8 cellular contexts compared by ENCODE assay signal in genomic region chr14:91241848-91242247, GRCh38. TPM values are rescaled to one million over a fixed set of nuclear protein-coding genes. Genes with fewer than 3 reads are reported as not detected.
DNase-seq lines count a peak whose midpoint lies in the region; ATAC-seq and TF ChIP-seq lines count a peak whose summit lies in the region.

No MANE protein-coding gene starts in this region.

- H3K4me3 ChIP-seq in neutrophil (ENCODE audit: low read depth in 1 of 2, low read length in 1 of 2) (peak overlapping the region; percentile 2 to 11), psoas muscle (no peak overlapping the region), mesendoderm (ENCODE audit: low read length) (no peak overlapping the region)

- H3K36me3 ChIP-seq in neutrophil (no peaks in the 10 kb centered on the region), psoas muscle (ENCODE audit: insufficient read depth in 1 of 2, low read depth in 1 of 2) (no peaks in the 10 kb centered on the region), mesendoderm (ENCODE audit: control insufficient read depth, insufficient read depth, low read length) (no peaks in the 10 kb centered on the region)

- H3K4me1 ChIP-seq in neutrophil (ENCODE audit: control insufficient read depth in 1 of 2, insufficient read depth in 1 of 2, low read depth in 1 of 2, low read length in 1 of 2) (peaks cover 51 to 56% of the 10 kb centered on the region in 2 experiments), psoas muscle (no peaks in the 10 kb centered on the region), mesendoderm (ENCODE audit: control insufficient read depth, low read depth, low read length) (no peaks in the 10 kb centered on the region)

- H2BK15ac ChIP-seq in mesendoderm (replicated peaks; ENCODE audit: low read depth), result no peak overlapping the region

- no peak overlapping the region for H3K9ac ChIP-seq in mesendoderm (ENCODE audit: low read length)

- no peaks in the 10 kb centered on the region for H3K79me1 ChIP-seq in mesendoderm (ENCODE audit: low read length)

- intact Hi-C loops in psoas muscle (cut with DNase I), result no loop called here

- H3K27ac ChIP-seq in neutrophil (peak overlapping the region; percentile 73), caudate nucleus (ENCODE audit: low read depth, low read length) (no peak overlapping the region), psoas muscle (no peak overlapping the region), mesendoderm (ENCODE audit: low read depth, low read length) (no peak overlapping the region)

- no peak overlapping the region for H3K18ac ChIP-seq in mesendoderm (ENCODE audit: low read length)

- no peak overlapping the region for H2AK5ac ChIP-seq in mesendoderm (ENCODE audit: low read length)

- H3K27me3 ChIP-seq in neutrophil, result no peaks in the 10 kb centered on the region
- H3K27me3 ChIP-seq in psoas muscle (ENCODE audit: insufficient read depth in 3 of 3, low read length in 2 of 3), result no peaks in the 10 kb centered on the region
- H3K27me3 ChIP-seq in mesendoderm (ENCODE audit: insufficient read depth, low read length, poor library complexity), result no peaks in the 10 kb centered on the region

- TF ChIP-seq CTCF in neutrophil (IDR thresholded peaks at IDR 0.05) (no peak), psoas muscle (IDR thresholded peaks at IDR 0.05) (no peak)

- H3K9me3 ChIP-seq in neutrophil (no peaks in the 10 kb centered on the region), psoas muscle (no peaks in the 10 kb centered on the region)

- H3K4me2 ChIP-seq in mesendoderm (ENCODE audit: low read length), result no peak overlapping the region

- 70 to 80% (median 72%) methylated on average over 8 of the region's 8 CpGs for WGBS in psoas muscle, 3 donors
- no CpG with 5 or more reads among the region's 8 CpGs for WGBS in mesendoderm (ENCODE audit: extremely low coverage, insufficient coverage, low lambda C conversion rate)

- H2BK5ac ChIP-seq in mesendoderm (ENCODE audit: low read length), result no peak overlapping the region

- DNase-seq in SKM-1 (lab: John Stamatoyannopoulos, UW; ENCODE audit: unreplicated experiment) (peak; percentile 47), caudate nucleus (lab: John Stamatoyannopoulos, UW) (no peak), psoas muscle (no peak), mesendoderm (no peak)

- ATAC-seq in GM18907 (IDR thresholded peaks at IDR 0.05; ENCODE audit: unreplicated experiment) (peak; percentile 60), HG02852 (IDR thresholded peaks at IDR 0.05; ENCODE audit: unreplicated experiment) (peak; percentile 51), psoas muscle (no peak), HG02840 (IDR thresholded peaks at IDR 0.05; ENCODE audit: low FRiP score, unreplicated experiment) (no peak)

- H4K8ac ChIP-seq in mesendoderm (ENCODE audit: low read depth, low read length), result no peak overlapping the region

- H3K79me2 ChIP-seq in mesendoderm (ENCODE audit: control insufficient read depth, insufficient read depth, low read length), result no peaks in the 10 kb centered on the region

- no peak overlapping the region for H2BK120ac ChIP-seq in mesendoderm (ENCODE audit: low read depth, low read length)

- H3K4ac ChIP-seq in mesendoderm (ENCODE audit: low read depth, low read length), result no peak overlapping the region

- no peak overlapping the region for H4K5ac ChIP-seq in mesendoderm (ENCODE audit: low read length)

- H3K56ac ChIP-seq in mesendoderm (ENCODE audit: low read length), result no peak overlapping the region

- H3K23ac ChIP-seq in mesendoderm (ENCODE audit: low read length), result no peak overlapping the region

RNA-seq across cellular contexts. Expression of gene GPR68, which starts 2.7 kb away (rescaled TPM):
- total RNA-seq in psoas muscle, result under 1 TPM; 0.08 to 0.27 (median 0.18) TPM
- polyA plus RNA-seq in psoas muscle, result under 1 TPM in 2 of 3 donors, not detected in 1; 0.03 to 0.15 TPM
- 0.22 TPM for polyA plus RNA-seq in mesendoderm (2013, experiment 1 of 2)
- 0.27 TPM for polyA plus RNA-seq in mesendoderm (2013, experiment 2 of 2)

Comparison
In these comparisons a context has a peak if more than half of its experiments do, and no peak if none do; other contexts are left out.
1. ATAC-seq: peak in GM18907 (single experiment) and HG02852 (single experiment); none in psoas muscle (0 of 4) and HG02840 (single experiment).
2. H3K4me3 ChIP-seq: peak in neutrophil (2 of 2); none in psoas muscle (single experiment) and mesendoderm (single experiment).